10 cellular contexts compared by ENCODE assay signal in the genomic region with DNA sequence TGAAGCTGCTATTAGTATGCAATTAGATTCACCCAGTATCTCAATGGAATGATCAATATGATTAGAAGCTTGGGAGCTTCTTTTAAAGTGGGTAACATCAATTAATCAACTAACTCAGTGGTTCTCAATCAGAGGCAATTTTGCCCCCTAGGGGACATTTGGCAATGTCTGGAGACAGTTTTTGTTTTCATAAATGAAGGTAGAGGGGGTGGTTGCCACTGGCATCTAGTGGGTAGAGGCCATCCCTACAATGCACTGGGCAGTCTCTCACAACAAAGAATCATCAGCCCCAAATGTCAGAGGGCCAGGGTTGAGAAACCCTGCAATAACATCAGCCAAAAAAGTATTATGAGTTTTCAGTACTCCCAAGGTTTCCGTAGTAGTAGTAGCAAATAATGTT. TPM values are rescaled to one million over a fixed set of nuclear protein-coding genes. Genes with fewer than 3 reads are reported as not detected.
DNase-seq lines count a peak whose midpoint lies in the region; TF ChIP-seq lines count a peak whose summit lies in the region.
"Had no signal": no experiment of that assay in that cellular context is flagged by ENCODE, and none has a peak within 500 bp of the region (broad histone marks: within the 10 kb centered on the region; RNA-seq: fewer than 3 reads in every experiment).

No MANE protein-coding gene starts in this region.

- no peaks in the 10 kb centered on the region for H3K36me3 Mint-ChIP-seq in Calu3 (ENCODE audit: insufficient read depth, unreplicated experiment)

- no peak overlapping the region for H3K27ac Mint-ChIP-seq in Calu3 (ENCODE audit: unreplicated experiment)

- intact Hi-C loops in Calu3 (cut with micrococcal nuclease; ENCODE audit: unreplicated experiment) = loop anchor here (1.0 to 2.0 kb wide), 2 partner anchors 135 to 139 kb away; no protein-coding TSS in a partner anchor

- no peaks in the 10 kb centered on the region for H3K9me3 Mint-ChIP-seq in Calu3 (ENCODE audit: low read depth, unreplicated experiment)

- no peaks in the 10 kb centered on the region for H3K27me3 Mint-ChIP-seq in Calu3 (ENCODE audit: unreplicated experiment)

- H3K4me3 Mint-ChIP-seq in Calu3 (ENCODE audit: low read depth, unreplicated experiment) = no peak overlapping the region

- no peaks in the 10 kb centered on the region for H3K36me3 ChIP-seq in WERI-Rb-1
- H3K36me3 ChIP-seq: SJSA1 had no signal

- CTCF ChIA-PET in Calu3 (lab: Charles Lee) = interaction anchor here (0.7 to 1.9 kb wide), 3 partner anchors 21 to 160 kb away, joined by 3 to 18 read pairs (median 4); no protein-coding TSS in a partner anchor

- peak; percentile 26 for TF ChIP-seq CTCF in Calu3 (IDR thresholded peaks at IDR 0.05; ENCODE audit: unreplicated experiment)
- TF ChIP-seq CTCF in HFF-Myc (IDR thresholded peaks at IDR 0.05; ENCODE audit: low read depth, low read length, missing control alignments) = peak; percentile 58
- TF ChIP-seq CTCF in WERI-Rb-1 (IDR thresholded peaks at IDR 0.05; ENCODE audit: low read depth, low read length) = peak; percentile 34; the same call in 1 of the 2 replicates

- DNase-seq in Calu3 (peak; percentile 49), HFF-Myc (ENCODE audit: extremely low read depth, low read depth) (no peak), WERI-Rb-1 (peak; percentile 28), kidney glomerular epithelial cell (lab: John Stamatoyannopoulos, UW) (peak; percentile 20), NCI-H2107 treated with DMSO at 0.1 percent for 48 hours (lab: John Stamatoyannopoulos, UW; ENCODE audit: unreplicated experiment) (no peak), C1 segment of cervical spinal cord (lab: John Stamatoyannopoulos, UW) (no peak), NCI-H2029 treated with DMSO at 0.1 percent for 48 hours (lab: John Stamatoyannopoulos, UW) (no peak), SKM-1 (lab: John Stamatoyannopoulos, UW; ENCODE audit: unreplicated experiment) (no peak)
- DNase-seq: left cardiac atrium had no signal

- H3K27ac ChIP-seq in WERI-Rb-1 = no peak overlapping the region
- H3K27ac ChIP-seq: SJSA1 had no signal

- H3K9me3 ChIP-seq in WERI-Rb-1 (ENCODE audit: severe bottlenecking) = no peaks in the 10 kb centered on the region
- H3K9me3 ChIP-seq: SJSA1 had no signal

- no peaks in the 10 kb centered on the region for H3K27me3 ChIP-seq in WERI-Rb-1 (ENCODE audit: insufficient read depth, low read depth, severe bottlenecking)
- H3K27me3 ChIP-seq: SJSA1 had no signal

- no TSS peak for BruUV-seq in Calu3 (replicated peaks; lab: Mats Ljungman, UMichigan)

- H3K4me1 Mint-ChIP-seq in Calu3 (ENCODE audit: low read depth, unreplicated experiment) = no peaks in the 10 kb centered on the region

- H3K4me3 ChIP-seq in HFF-Myc (replicated peaks; ENCODE audit: low read depth, low read length) (no peak overlapping the region), WERI-Rb-1 (ENCODE audit: low read depth, low read length) (no peak overlapping the region)
- H3K4me3 ChIP-seq: SJSA1 had no signal

RNA-seq across cellular contexts. Expression of a gene that starts 5.9 kb away (rescaled TPM):
- 22.0 and 24.2 TPM in 2 replicates for total RNA-seq in Calu3 (2022)

Comparison
In these comparisons a context has a peak if more than half of its experiments do, and no peak if none do; other contexts are left out.
1. DNase-seq: peak in Calu3 (single experiment), WERI-Rb-1 (single experiment) and kidney glomerular epithelial cell (single experiment); none in HFF-Myc (single experiment), NCI-H2107 treated with DMSO at 0.1 percent for 48 hours (single experiment), C1 segment of cervical spinal cord (0 of 14), NCI-H2029 treated with DMSO at 0.1 percent for 48 hours (single experiment) and SKM-1 (single experiment).
2. Peak in every context shown above with its lines, with median percentiles within 50 percentile points of each other: CTCF ChIP-seq.